ENCODE assay signal across 16 cellular contexts in genomic region chr20:21190866-21191265, GRCh38.
A peak's percentile ranks its signal among the peaks of the same experiment; 100 is the strongest.
DNase-seq lines count a peak whose midpoint lies in the region; ATAC-seq, FAIRE-seq and TF ChIP-seq lines count a peak whose summit lies in the region.
"Had no signal": no experiment of that assay in that cellular context is flagged by ENCODE, and none has a peak within 500 bp of the region (broad histone marks: within the 10 kb centered on the region; RNA-seq: fewer than 3 reads in every experiment).

No MANE protein-coding gene starts in this region.

- H3K27me3 ChIP-seq in HUES64 (ENCODE audit: insufficient read depth, low read length) (no peaks in the 10 kb centered on the region), iPS-20b (ENCODE audit: insufficient read depth, low read length) (no peaks in the 10 kb centered on the region), sigmoid colon (no peaks in the 10 kb centered on the region)

- WGBS in HUES64: 29% methylated on average over 1 of the region's 1 CpG
- 52 to 68% methylated on average over 1 of the region's 1 CpG for WGBS in sigmoid colon, 2 donors

- H3K27ac ChIP-seq in HUES64 (ENCODE audit: low read depth, low read length) (peak overlapping the region; percentile 93), iPS-20b (ENCODE audit: low read length) (peak overlapping the region; percentile 82), sigmoid colon (peak overlapping the region in 3 of 4 donors; percentile 64 to 72 (median 70))

- no peak for FAIRE-seq in GM19239 (lab: Jason Lieb, UNC)

- no peak for ATAC-seq in WTC11

- H3K4me1 ChIP-seq in HUES64 (ENCODE audit: insufficient read depth, low read length) (peaks cover 48% of the 10 kb centered on the region), iPS-20b (ENCODE audit: insufficient read depth, low read length) (peaks cover 39% of the 10 kb centered on the region; the same call in 1 of the 2 replicates), sigmoid colon (peaks cover 0 to 23% (median 18%) of the 10 kb centered on the region in 4 donors)

- no peak for TF ChIP-seq EP300 in sigmoid colon (IDR thresholded peaks at IDR 0.05)

- peak overlapping the region; percentile 99 for H3K27ac Mint-ChIP-seq in WTC11
- H3K27ac Mint-ChIP-seq: CD4-positive, alpha-beta memory T cell had no signal

- intact Hi-C loops in sigmoid colon (cut with DNase I): loop anchor here (5.0 kb wide), 2 partner anchors 39 to 64 kb away; partner anchors contain the start of gene KIZ

- POLR2A ChIA-PET in WTC11 (lab: Charles Lee): interaction anchor here (0.9 to 1.1 kb wide), 3 partner anchors 9 to 65 kb away, joined by 3 to 7 read pairs (median 4); partner anchors contain the start of gene KIZ

- no peak for TF ChIP-seq POLR2A in sigmoid colon (IDR thresholded peaks at IDR 0.05)

- CTCF ChIA-PET in WTC11 (lab: Charles Lee): interaction anchor here (1.1 to 3.9 kb wide), 3 partner anchors 45 to 142 kb away, joined by 3 to 24 read pairs (median 5); no protein-coding TSS in a partner anchor

- H3K9ac ChIP-seq in HUES64 (ENCODE audit: low read depth, low read length): peak overlapping the region; percentile 74
- peak overlapping the region; percentile 87 for H3K9ac ChIP-seq in iPS-20b (ENCODE audit: low read depth, low read length)

- H3K4me1 Mint-ChIP-seq in WTC11: peaks cover 78% of the 10 kb centered on the region
- H3K4me1 Mint-ChIP-seq: CD4-positive, alpha-beta memory T cell had no signal

- H3K36me3 ChIP-seq in HUES64 (ENCODE audit: insufficient read depth, low read length) (no peaks in the 10 kb centered on the region), iPS-20b (ENCODE audit: insufficient read depth, low read depth, low read length) (no peaks in the 10 kb centered on the region), sigmoid colon (peaks cover 0 to 7% (median 0%) of the 10 kb centered on the region in 4 donors)

- TF ChIP-seq CTCF in WTC11 (IDR thresholded peaks at IDR 0.05) (no peak), sigmoid colon (IDR thresholded peaks at IDR 0.05) (no peak)

- no peaks in the 10 kb centered on the region for H3K27me3 Mint-ChIP-seq in WTC11 (ENCODE audit: low read depth)
- H3K27me3 Mint-ChIP-seq: CD4-positive, alpha-beta memory T cell had no signal

- DNase-seq in WTC11 (ENCODE audit: low spot score) (no peak), sigmoid colon (no peak), occipital lobe (lab: John Stamatoyannopoulos, UW) (no peak), GM19239 (ENCODE audit: insufficient read length, low spot score) (no peak), NCI-H1436 treated with DMSO at 0.1 percent for 48 hours (lab: John Stamatoyannopoulos, UW) (no peak), activated gamma-delta T cell treated with Interleukin-2 at 50 U/mL for 16 hours (no peak)
- DNase-seq: Calu3; CD4-positive, alpha-beta memory T cell; DMS53; NCI-H2029; NCI-H2171 treated with DMSO at 0.1 percent for 48 hours; NK-92 treated with Interleukin-12 subunit alpha and Interleukin-12 subunit beta, amount 100 ng/mL, for 24 hours; OCI-M1; SHP77 treated with DMSO at 0.1 percent for 48 hours had no signal

- peak overlapping the region; percentile 44 for H3K4me3 ChIP-seq in HUES64 (ENCODE audit: low read length)
- peak overlapping the region; percentile 53 for H3K4me3 ChIP-seq in iPS-20b (ENCODE audit: low read length)
- no peak overlapping the region for H3K4me3 ChIP-seq in sigmoid colon

- no peaks in the 10 kb centered on the region for H3K9me3 ChIP-seq in HUES64 (ENCODE audit: insufficient read depth, low read depth, low read length)
- no peaks in the 10 kb centered on the region for H3K9me3 ChIP-seq in iPS-20b (ENCODE audit: insufficient read depth, low read depth, low read length)
- H3K9me3 ChIP-seq in sigmoid colon: no peaks in the 10 kb centered on the region

- H3K9me3 Mint-ChIP-seq in WTC11: no peaks in the 10 kb centered on the region
- H3K9me3 Mint-ChIP-seq: CD4-positive, alpha-beta memory T cell had no signal

- no peaks in the 10 kb centered on the region for H3K36me3 Mint-ChIP-seq in WTC11

- peak overlapping the region; percentile 66 for H3K4me3 Mint-ChIP-seq in WTC11

TF ChIP-seq in WTC11, 78 proteins besides CTCF, POLR2A, EP300 and RAD21:
- TF ChIP-seq ARID4B (CRISPR knock-in tag; IDR thresholded peaks at IDR 0.05; ENCODE audit: borderline replicate concordance) (no peak), GRHL2 (CRISPR knock-in tag; IDR thresholded peaks at IDR 0.05; ENCODE audit: insufficient replicate concordance, severe bottlenecking) (no peak), PREB (CRISPR knock-in tag; IDR thresholded peaks at IDR 0.05; ENCODE audit: borderline replicate concordance) (no peak), NR3C1 (CRISPR knock-in tag; conservative IDR thresholded peaks at IDR 0.05; ENCODE audit: low read depth) (no peak), IRF1 (CRISPR knock-in tag; IDR thresholded peaks at IDR 0.05) (no peak), ZNF317 (CRISPR knock-in tag; IDR thresholded peaks at IDR 0.05; ENCODE audit: borderline replicate concordance, low read depth) (no peak), ZNF416 (CRISPR knock-in tag; IDR thresholded peaks at IDR 0.05) (no peak), HMGA2 (CRISPR knock-in tag; IDR thresholded peaks at IDR 0.05) (no peak), AR (CRISPR knock-in tag; IDR thresholded peaks at IDR 0.05) (no peak)

Comparison
In these comparisons a context has a peak if more than half of its experiments do, and no peak if none do; other contexts are left out.
1. H3K4me3 ChIP-seq: peak in HUES64 (single experiment) and iPS-20b (single experiment); none in sigmoid colon (0 of 4).
2. Peak in every context shown above with its lines, with median percentiles within 50 percentile points of each other: H3K27ac ChIP-seq.